In genomic region chr21:21003701-21004100, GRCh38 we compare ENCODE assay signal across 9 cellular contexts. TPM values are rescaled to one million over a fixed set of nuclear protein-coding genes. Genes with fewer than 3 reads are reported as not detected.
DNase-seq lines count a peak whose midpoint lies in the region; ATAC-seq and TF ChIP-seq lines count a peak whose summit lies in the region.
"Had no signal": no experiment of that assay in that cellular context is flagged by ENCODE, and none has a peak within 500 bp of the region (broad histone marks: within the 10 kb centered on the region; RNA-seq: fewer than 3 reads in every experiment).

No MANE protein-coding gene starts in this region.

- peaks cover 17% of the 10 kb centered on the region for H3K27me3 Mint-ChIP-seq in type B pancreatic cell

- H3K27ac Mint-ChIP-seq in type B pancreatic cell, result no peak overlapping the region

- H3K4me3 ChIP-seq in heart right ventricle, result no peak overlapping the region
- no peak overlapping the region for H3K4me3 ChIP-seq in right cardiac atrium (ENCODE audit: low read length)
- no peak overlapping the region for H3K4me3 ChIP-seq in prostate gland
- H3K4me3 ChIP-seq: lung had no signal

- peaks cover 0 to 8% (median 0%) of the 10 kb centered on the region in 7 donors for H3K27me3 ChIP-seq in heart right ventricle
- no peaks in the 10 kb centered on the region for H3K27me3 ChIP-seq in right cardiac atrium (ENCODE audit: control insufficient read depth, insufficient read depth)
- no peaks in the 10 kb centered on the region for H3K27me3 ChIP-seq in prostate gland (replicated peaks; ENCODE audit: insufficient read depth)

- H3K36me3 ChIP-seq in heart right ventricle (no peaks in the 10 kb centered on the region), prostate gland (no peaks in the 10 kb centered on the region)

- H3K27ac ChIP-seq in heart right ventricle, result no peak overlapping the region
- H3K27ac ChIP-seq in right cardiac atrium (ENCODE audit: low read length), result no peak overlapping the region
- no peak overlapping the region for H3K27ac ChIP-seq in prostate gland

- H3K9me3 ChIP-seq in heart right ventricle, result no peaks in the 10 kb centered on the region
- H3K9me3 ChIP-seq in right cardiac atrium (ENCODE audit: control insufficient read depth, low read length), result no peaks in the 10 kb centered on the region
- no peaks in the 10 kb centered on the region for H3K9me3 ChIP-seq in prostate gland

- 55% methylated on average over 4 of the region's 4 CpGs for WGBS in heart right ventricle, 2 donors
- 59% methylated on average over 4 of the region's 4 CpGs for WGBS in right cardiac atrium
- 57% methylated on average over 4 of the region's 4 CpGs for WGBS in prostate gland

- DNase-seq in heart right ventricle (no peak), right cardiac atrium (no peak), NCI-H524 treated with DMSO at 0.1 percent for 48 hours (lab: John Stamatoyannopoulos, UW) (peak; percentile 6), dedifferentiated amniotic fluid mesenchymal stem cell (ENCODE audit: extremely low spot score) (peak; percentile 38), type B pancreatic cell (ENCODE audit: extremely low spot score, unreplicated experiment) (no peak), prostate gland (ENCODE audit: low spot score) (no peak)
- no peak for DNase-seq in activated CD8-positive, alpha-beta memory T cell treated with anti-CD3 and anti-CD28 coated beads for 24 hours

- TF ChIP-seq CTCF in heart right ventricle (IDR thresholded peaks at IDR 0.05) (peak in 7 of 9 donors; percentile 9 to 47 (median 21)), type B pancreatic cell (conservative IDR thresholded peaks at IDR 0.05) (peak; percentile 68), prostate gland (IDR thresholded peaks at IDR 0.05) (no peak)

- no peaks in the 10 kb centered on the region for H3K36me3 Mint-ChIP-seq in type B pancreatic cell

- ATAC-seq in heart right ventricle (no peak), right cardiac atrium (no peak), GM21529 (IDR thresholded peaks at IDR 0.05; ENCODE audit: unreplicated experiment) (no peak)

- no peak overlapping the region for H3K4me3 Mint-ChIP-seq in type B pancreatic cell

- peaks cover 4% of the 10 kb centered on the region for H3K4me1 Mint-ChIP-seq in type B pancreatic cell (ENCODE audit: unreplicated experiment)

- intact Hi-C loops in heart right ventricle (cut with DNase I) (loop anchor here in 6 of 10 donors (5.0 to 10.0 kb wide), 5 partner anchors 99 to 1791 kb away; no protein-coding TSS in a partner anchor), right cardiac atrium (cut with DNase I) (loop anchor here in 1 of 4 donors (10.0 kb wide), 1 partner anchor 1791 kb away; no protein-coding TSS in a partner anchor), prostate gland (cut with DNase I) (no loop called here)

- TF ChIP-seq POLR2A in prostate gland (IDR thresholded peaks at IDR 0.05), result no peak

- H3K9me3 Mint-ChIP-seq in type B pancreatic cell, result no peaks in the 10 kb centered on the region

- peaks cover 0 to 6% (median 0%) of the 10 kb centered on the region in 9 donors for H3K4me1 ChIP-seq in heart right ventricle
- peaks cover 2% of the 10 kb centered on the region for H3K4me1 ChIP-seq in right cardiac atrium (ENCODE audit: control insufficient read depth, insufficient read depth, low read length)
- peaks cover 2% of the 10 kb centered on the region for H3K4me1 ChIP-seq in prostate gland (replicated peaks)

RNA-seq across cellular contexts. Expression of gene NCAM2, which starts 5.5 kb away (rescaled TPM):
- total RNA-seq in heart right ventricle, result 1 to 10 TPM; 1.7 to 8.9 (median 3.6) TPM
- under 1 TPM; 0.25 to 0.59 TPM for polyA plus RNA-seq in heart right ventricle
- total RNA-seq in right cardiac atrium, result 1 to 10 TPM; 8.2 to 9.7 (median 8.2) TPM
- 0.97 TPM for polyA plus RNA-seq in right cardiac atrium
- 5.3 and 22.6 TPM in 2 replicates for total RNA-seq in type B pancreatic cell (ENCODE audit: low replicate concordance)
- total RNA-seq in prostate gland, result 10 to 100 TPM in 1 of 2 donors, 1 to 10 TPM in 1; 1.1 to 21.9 TPM

Comparison
In these comparisons a context has a peak if more than half of its experiments do, and no peak if none do; other contexts are left out.
1. DNase-seq: peak in NCI-H524 treated with DMSO at 0.1 percent for 48 hours (single experiment) and dedifferentiated amniotic fluid mesenchymal stem cell (single experiment); none in heart right ventricle (0 of 2), right cardiac atrium (0 of 3), type B pancreatic cell (single experiment), activated CD8-positive, alpha-beta memory T cell treated with anti-CD3 and anti-CD28 coated beads for 24 hours (single experiment) and prostate gland (single experiment).
2. CTCF ChIP-seq: peak in heart right ventricle (7 of 9) and type B pancreatic cell (single experiment); none in prostate gland (0 of 4).